In the genomic region with DNA sequence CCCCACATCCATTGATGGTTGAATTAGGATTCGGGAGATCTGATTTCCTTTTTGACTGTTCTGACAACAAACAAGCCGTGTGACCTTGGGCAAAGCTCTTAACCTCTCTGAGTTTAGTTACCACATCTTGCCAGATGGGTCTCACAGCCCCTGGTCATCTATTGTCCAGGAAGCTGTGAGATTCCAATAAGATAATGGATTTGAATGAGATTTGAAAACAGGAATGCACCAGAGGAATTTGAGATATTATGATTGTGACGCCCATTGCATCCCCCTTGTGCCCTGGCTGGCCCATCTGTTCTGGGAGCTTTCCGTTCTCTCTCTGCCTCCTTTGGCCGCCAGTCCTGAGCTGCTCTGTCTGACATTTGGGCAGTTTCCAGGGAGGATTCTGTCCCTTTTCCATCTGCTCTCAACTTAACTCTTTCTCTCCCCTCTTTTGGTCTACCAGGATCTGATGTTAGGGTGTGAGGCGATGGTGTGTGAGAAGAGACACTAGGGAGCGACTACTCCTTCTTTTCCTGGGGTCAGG, we compare ENCODE assay signal across 20 cellular contexts. TPM values are rescaled to one million over a fixed set of nuclear protein-coding genes. Genes with fewer than 3 reads are reported as not detected.
DNase-seq lines count a peak whose midpoint lies in the region; ATAC-seq and TF ChIP-seq lines count a peak whose summit lies in the region.
"Had no signal": no experiment of that assay in that cellular context is flagged by ENCODE, and none has a peak within 500 bp of the region (broad histone marks: within the 10 kb centered on the region; RNA-seq: fewer than 3 reads in every experiment).

No MANE protein-coding gene starts in this region.

- H3K27ac Mint-ChIP-seq in neural progenitor cell, result peak overlapping the region; percentile 47
- H3K27ac Mint-ChIP-seq: HFFc6; T-helper 1 cell treated with Interleukin-12 subunit alpha and Interleukin-12 subunit beta and Interleukin-4 antibody, amounts not matched to agents 30 μg/mL and 1 μg/mL, for 36 hours had no signal

- peaks cover 68% of the 10 kb centered on the region for H3K4me1 ChIP-seq in neural progenitor cell

- H3K9me3 Mint-ChIP-seq in neural progenitor cell, result peaks cover under 1% of the 10 kb centered on the region

- no peaks in the 10 kb centered on the region for H3K79me2 ChIP-seq in neural progenitor cell (ENCODE audit: low read depth)

- no peak for TF ChIP-seq CTCF in neural progenitor cell (IDR thresholded peaks at IDR 0.05)

- no peak overlapping the region for H3K9ac ChIP-seq in neural progenitor cell
- H3K9ac ChIP-seq: KMS-11 had no signal

- H4K20me1 ChIP-seq in neural progenitor cell (ENCODE audit: low read depth), result no peaks in the 10 kb centered on the region

- H3K27me3 ChIP-seq in neural progenitor cell, result no peaks in the 10 kb centered on the region

- ATAC-seq in GM21528 (IDR thresholded peaks at IDR 0.05; ENCODE audit: low FRiP score, unreplicated experiment), result no peak
- ATAC-seq: PC-3 had no signal

- H3K4me3 Mint-ChIP-seq in neural progenitor cell, result no peak overlapping the region
- H3K4me3 Mint-ChIP-seq: HFFc6; T-helper 1 cell treated with Interleukin-12 subunit alpha and Interleukin-12 subunit beta and Interleukin-4 antibody, amounts not matched to agents 30 μg/mL and 1 μg/mL, for 36 hours had no signal

- H3K9me3 ChIP-seq in neural progenitor cell (ENCODE audit: low read depth), result no peaks in the 10 kb centered on the region

- no peak overlapping the region for H3K4me2 ChIP-seq in neural progenitor cell
- H3K4me2 ChIP-seq: KMS-11 had no signal

- peak; percentile 96 for DNase-seq in G401 (ENCODE audit: low spot score)
- DNase-seq in SK-N-DZ (ENCODE audit: low spot score), result peak; percentile 17
- DNase-seq in cerebellum (ENCODE audit: low spot score), result peak; percentile 82
- no peak for DNase-seq in neural progenitor cell (ENCODE audit: low spot score)
- no peak for DNase-seq in NCI-H345 (lab: John Stamatoyannopoulos, UW)
- no peak for DNase-seq in NCI-H226
- DNase-seq: AML-193, DMS153, GF-D8, HFFc6, MV-4-11, NCI-H774, PC-3, RPMI8226 had no signal

- no peaks in the 10 kb centered on the region for H3K36me3 Mint-ChIP-seq in neural progenitor cell

- H3K27ac ChIP-seq in neural progenitor cell, result no peak overlapping the region
- H3K27ac ChIP-seq: C4-2B, KMS-11 had no signal

- in situ Hi-C loops in G401 (cut with HindIII; ENCODE audit: low sequenced_read_pairs), result no loop called here

- H3K4me1 Mint-ChIP-seq in neural progenitor cell, result peaks cover 54% of the 10 kb centered on the region

- peaks cover 49% of the 10 kb centered on the region for H3F3A ChIP-seq in neural progenitor cell (ENCODE audit: low read depth)

- H3K36me3 ChIP-seq in neural progenitor cell, result no peaks in the 10 kb centered on the region

- H2AFZ ChIP-seq in neural progenitor cell (replicated peaks), result no peak overlapping the region

- H3K4me3 ChIP-seq in neural progenitor cell, result no peak overlapping the region

- peaks cover 15% of the 10 kb centered on the region for H3K27me3 Mint-ChIP-seq in neural progenitor cell (ENCODE audit: insufficient read depth, low read depth)

RNA-seq across cellular contexts. Expression of a gene that starts 24.6 kb away (rescaled TPM):
- total RNA-seq in G401 (2014; rRNA removed; shearing (Covaris generic)), result not detected in 2 replicates
- 2.5 and 2.6 TPM in 2 replicates for polyA plus RNA-seq in SK-N-DZ (2014; cell fraction: cytosol; rRNA removed)
- polyA plus RNA-seq in SK-N-DZ (2014; cell fraction: nucleus; rRNA removed), result 5.8 and 6.7 TPM in 2 replicates
- total RNA-seq in cerebellum (11.8 TPM), neural progenitor cell (ENCODE audit: low replicate concordance) (0.07 and 0.34 TPM in 2 replicates)
- total RNA-seq: Daoy, HFFc6, HT-29 had no signal

Comparison
In these comparisons a context has a peak if more than half of its experiments do, and no peak if none do; other contexts are left out.
1. DNase-seq: peak in G401 (single experiment), SK-N-DZ (single experiment) and cerebellum (single experiment); none in neural progenitor cell (single experiment), NCI-H345 (single experiment) and NCI-H226 (single experiment).